ENCODE assay signal across 8 cellular contexts in genomic region chr2:240579771-240580614, GRCh38. TPM values are rescaled to one million over a fixed set of nuclear protein-coding genes. Genes with fewer than 3 reads are reported as not detected.
DNase-seq lines count a peak whose midpoint lies in the region; ATAC-seq and TF ChIP-seq lines count a peak whose summit lies in the region.

No MANE protein-coding gene starts in this region.

- H3K4me1 Mint-ChIP-seq in endodermal cell, result peaks cover 8% of the 10 kb centered on the region

- H3K9me3 Mint-ChIP-seq in endodermal cell, result no peaks in the 10 kb centered on the region

- peaks cover 57% of the 10 kb centered on the region for H3K79me2 ChIP-seq in osteoblast (ENCODE audit: insufficient read depth, low read length)

- H2AFZ ChIP-seq in osteoblast (ENCODE audit: low read length), result no peak overlapping the region

- peaks cover 12% of the 10 kb centered on the region for H3K36me3 Mint-ChIP-seq in endodermal cell (ENCODE audit: low read depth)

- no peak for TF ChIP-seq POLR2A in lower leg skin (IDR thresholded peaks at IDR 0.05)

- peak overlapping the region; percentile 69 for H3K4me2 ChIP-seq in osteoblast (ENCODE audit: insufficient read depth, low read length)

- 89 to 92% methylated on average over 15 to 27 of the region's 27 CpGs for WGBS in endodermal cell (ENCODE audit: insufficient coverage in 1 of 2, insufficient read length in 1 of 2), 2 experiments
- 40 to 48% methylated on average over 27 of the region's 27 CpGs for WGBS in lower leg skin, 2 donors

- H3K9me3 ChIP-seq in endodermal cell (ENCODE audit: control insufficient read depth, low read length) (no peaks in the 10 kb centered on the region), osteoblast (ENCODE audit: low read depth, low read length) (no peaks in the 10 kb centered on the region)

- H3K9ac ChIP-seq in endodermal cell (ENCODE audit: extremely low read depth, low read length, poor library complexity, severe bottlenecking), result no peak overlapping the region

- intact Hi-C loops in lower leg skin (cut with DNase I; ENCODE audit: low total_unique reads), result no loop called here

- DNase-seq in GM13976 (ENCODE audit: low spot score) (peak; percentile 69), NAMALWA (ENCODE audit: low spot score) (peak; percentile 58), endodermal cell (peak; percentile 87), osteoblast (ENCODE audit: insufficient read length, low spot score, missing footprints) (peak; percentile 98), lower leg skin (ENCODE audit: low spot score in 2 of 2) (no peak), GM19238 (ENCODE audit: insufficient read length, low spot score) (no peak)
- DNase-seq in activated CD4-positive, alpha-beta T cell treated with anti-CD3 and anti-CD28 coated beads, Interleukin-2, amount 50 U/mL, for 48 hours, result peak; percentile 79 to 83

- peak overlapping the region; percentile 73 for H3K27ac Mint-ChIP-seq in endodermal cell

- H3K27ac ChIP-seq in endodermal cell (ENCODE audit: low read depth, low read length) (no peak overlapping the region), osteoblast (ENCODE audit: low read depth, low read length) (peak overlapping the region; percentile 79)

- H3K4me1 ChIP-seq in endodermal cell (ENCODE audit: control insufficient read depth, insufficient read depth, low read length) (peaks cover 3% of the 10 kb centered on the region), osteoblast (ENCODE audit: insufficient read depth, low read length) (peaks cover 17% of the 10 kb centered on the region)

- H4K20me1 ChIP-seq in osteoblast (ENCODE audit: insufficient read depth, low read length), result peaks cover 37% of the 10 kb centered on the region

- peaks cover 8% of the 10 kb centered on the region for H3K36me3 ChIP-seq in endodermal cell (ENCODE audit: control insufficient read depth, insufficient read depth, low read length)
- H3K36me3 ChIP-seq in osteoblast (ENCODE audit: insufficient read depth, low read length), result peaks cover 4% of the 10 kb centered on the region

- no peaks in the 10 kb centered on the region for H3K27me3 ChIP-seq in endodermal cell (ENCODE audit: control insufficient read depth, insufficient read depth, low read length, poor library complexity, severe bottlenecking)
- H3K27me3 ChIP-seq in osteoblast (ENCODE audit: insufficient read depth, low read length), result no peaks in the 10 kb centered on the region

- H3K27me3 Mint-ChIP-seq in endodermal cell (ENCODE audit: insufficient read depth), result no peaks in the 10 kb centered on the region

- in situ Hi-C loops in GM13976 (cut with MboI; ENCODE audit: low sequenced_read_pairs, unreplicated experiment), result no loop called here

- H3K4me3 ChIP-seq in endodermal cell (ENCODE audit: low read length) (no peak overlapping the region), osteoblast (ENCODE audit: insufficient read depth, low read length) (peak overlapping the region; percentile 54), lower leg skin (ENCODE audit: low read depth, poor library complexity, severe bottlenecking) (no peak overlapping the region)

- H3K4me3 Mint-ChIP-seq in endodermal cell, result no peak overlapping the region

- no peak for ATAC-seq in GM18519 (IDR thresholded peaks at IDR 0.05; ENCODE audit: low FRiP score, unreplicated experiment)

- TF ChIP-seq CTCF in GM13976 (IDR thresholded peaks at IDR 0.05; ENCODE audit: borderline replicate concordance, control extremely low read depth, extremely low read depth, insufficient read depth, missing control alignments) (peak; percentile 68), endodermal cell (conservative IDR thresholded peaks at IDR 0.05) (peak; percentile 75), osteoblast (IDR thresholded peaks at IDR 0.05; ENCODE audit: extremely low read depth, low read depth, low read length) (no peak), lower leg skin (IDR thresholded peaks at IDR 0.05) (no peak)

RNA-seq across cellular contexts. Expression of gene CAPN10, which starts 6.5 kb away (rescaled TPM):
- total RNA-seq in endodermal cell (10 to 100 TPM; 58.9 to 61.9 TPM), osteoblast (21.0 and 22.1 TPM in 2 replicates), lower leg skin (10 to 100 TPM; 25.6 to 38.0 (median 28.4) TPM)
- 43.3 TPM for polyA plus RNA-seq in endodermal cell (2013, experiment 1 of 2)
- 41.5 TPM for polyA plus RNA-seq in endodermal cell (2013, experiment 2 of 2)

RNA-seq across cellular contexts. Expression of gene RNPEPL1, which starts 11.7 kb away (rescaled TPM):
- total RNA-seq in endodermal cell, result 10 to 100 TPM; 38.4 to 52.4 TPM
- polyA plus RNA-seq in endodermal cell (2013, experiment 1 of 2), result 18.2 TPM
- 18.1 TPM for polyA plus RNA-seq in endodermal cell (2013, experiment 2 of 2)
- total RNA-seq in osteoblast, result 13.0 and 14.7 TPM in 2 replicates
- 10 to 100 TPM; 76.1 to 99.9 (median 78.6) TPM for total RNA-seq in lower leg skin

RNA-seq across cellular contexts. Expression of gene DUSP28, which starts 19.8 kb away (rescaled TPM):
- total RNA-seq in endodermal cell (1 to 10 TPM; 1.4 to 2.8 TPM), osteoblast (3.2 and 4.7 TPM in 2 replicates), lower leg skin (1 to 10 TPM; 5.5 to 8.1 (median 7.4) TPM)
- polyA plus RNA-seq in endodermal cell (2013, experiment 1 of 2), result 8.9 TPM
- polyA plus RNA-seq in endodermal cell (2013, experiment 2 of 2), result 6.1 TPM

RNA-seq across cellular contexts. Expression of gene ANKMY1, which starts 22.2 kb away (rescaled TPM):
- total RNA-seq in endodermal cell (10 to 100 TPM in 1 of 2 donors, 1 to 10 TPM in 1; 7.4 to 13.3 TPM), osteoblast (11.2 and 11.5 TPM in 2 replicates), lower leg skin (10 to 100 TPM; 18.0 to 22.7 (median 21.1) TPM)
- polyA plus RNA-seq in endodermal cell (2013, experiment 1 of 2), result 6.2 TPM
- polyA plus RNA-seq in endodermal cell (2013, experiment 2 of 2), result 4.8 TPM

RNA-seq across cellular contexts. Expression of gene GPR35, which starts 45.3 kb away (rescaled TPM):
- total RNA-seq in endodermal cell (under 1 TPM; 0.55 to 0.71 TPM), osteoblast (1.1 and 1.5 TPM in 2 replicates), lower leg skin (1 to 10 TPM; 1.2 to 2.8 (median 2.4) TPM)
- 0.82 TPM for polyA plus RNA-seq in endodermal cell (2013, experiment 1 of 2)
- polyA plus RNA-seq in endodermal cell (2013, experiment 2 of 2), result 0.75 TPM

Comparison
In these comparisons a context has a peak if more than half of its experiments do, and no peak if none do; other contexts are left out.
1. DNase-seq: peak in GM13976 (single experiment), NAMALWA (single experiment), activated CD4-positive, alpha-beta T cell treated with anti-CD3 and anti-CD28 coated beads, Interleukin-2, amount 50 U/mL, for 48 hours (2 of 2), endodermal cell (single experiment) and osteoblast (single experiment); none in lower leg skin (0 of 2) and GM19238 (single experiment).
2. CTCF ChIP-seq: peak in GM13976 (single experiment) and endodermal cell (single experiment); none in osteoblast (single experiment) and lower leg skin (0 of 3).